Comparison of ENCODE assay signal across 9 cellular contexts in genomic region chr2:237673130-237673921, GRCh38. TPM values are rescaled to one million over a fixed set of nuclear protein-coding genes. Genes with fewer than 3 reads are reported as not detected.
DNase-seq lines count a peak whose midpoint lies in the region; ATAC-seq lines count a peak whose summit lies in the region.
"Had no signal": no experiment of that assay in that cellular context is flagged by ENCODE, and none has a peak within 500 bp of the region (broad histone marks: within the 10 kb centered on the region; RNA-seq: fewer than 3 reads in every experiment).

No MANE protein-coding gene starts in this region.

- H3K27me3 ChIP-seq in duodenal mucosa (ENCODE audit: control insufficient read depth in 1 of 2, insufficient read depth in 2 of 2, low read length in 2 of 2): no peaks in the 10 kb centered on the region

- DNase-seq in DMS 273 treated with DMSO at 0.1 percent for 48 hours (lab: John Stamatoyannopoulos, UW) (peak; percentile 13), NCI-H510A treated with DMSO at 0.1 percent for 48 hours (lab: John Stamatoyannopoulos, UW) (peak; percentile 88), mesenteric fat pad (ENCODE audit: low spot score) (peak; percentile 92), foreskin melanocyte (no peak)
- DNase-seq in activated CD4-positive, alpha-beta T cell treated with anti-CD3 and anti-CD28 coated beads, Interleukin-2, amount 50 U/mL, for 1 hour: peak; percentile 91
- peak; percentile 81 to 85 for DNase-seq in stimulated activated CD8-positive, alpha-beta memory T cell treated with anti-CD3 and anti-CD28 coated beads, Interleukin-15, amount 100 ng/mL, for 48 hours (ENCODE audit: low read depth in 2 of 2)

- no peaks in the 10 kb centered on the region for H3K36me3 ChIP-seq in duodenal mucosa (ENCODE audit: control insufficient read depth in 1 of 2, insufficient read depth in 2 of 2, low read length in 2 of 2)

- peak overlapping the region; percentile 59 for H3K4me3 ChIP-seq in duodenal mucosa (ENCODE audit: low read depth in 1 of 2, low read length in 2 of 2)
- H3K4me3 ChIP-seq: SK-N-MC had no signal

- no peak overlapping the region for H3K27ac ChIP-seq in duodenal mucosa (ENCODE audit: low read depth, low read length)
- H3K27ac ChIP-seq: SK-N-MC had no signal

- peak; percentile 37 for ATAC-seq in HG02798 (IDR thresholded peaks at IDR 0.05; ENCODE audit: poor library complexity, unreplicated experiment)

- H3K9ac ChIP-seq in duodenal mucosa (ENCODE audit: low read depth in 1 of 2, low read length in 2 of 2): peak overlapping the region in 1 of 2 donors; percentile 33

- H3K4me1 ChIP-seq in duodenal mucosa (ENCODE audit: control insufficient read depth in 1 of 2, insufficient read depth in 2 of 2, low read length in 2 of 2): peaks cover 38 to 52% of the 10 kb centered on the region in 2 donors

- H3K9me3 ChIP-seq in duodenal mucosa (ENCODE audit: control insufficient read depth in 1 of 2, low read length in 2 of 2): no peaks in the 10 kb centered on the region

RNA-seq across cellular contexts. Expression of gene LRRFIP1, which starts 45.9 kb away (rescaled TPM):
- total RNA-seq in mesenteric fat pad: 144 TPM
